In the genomic region with DNA sequence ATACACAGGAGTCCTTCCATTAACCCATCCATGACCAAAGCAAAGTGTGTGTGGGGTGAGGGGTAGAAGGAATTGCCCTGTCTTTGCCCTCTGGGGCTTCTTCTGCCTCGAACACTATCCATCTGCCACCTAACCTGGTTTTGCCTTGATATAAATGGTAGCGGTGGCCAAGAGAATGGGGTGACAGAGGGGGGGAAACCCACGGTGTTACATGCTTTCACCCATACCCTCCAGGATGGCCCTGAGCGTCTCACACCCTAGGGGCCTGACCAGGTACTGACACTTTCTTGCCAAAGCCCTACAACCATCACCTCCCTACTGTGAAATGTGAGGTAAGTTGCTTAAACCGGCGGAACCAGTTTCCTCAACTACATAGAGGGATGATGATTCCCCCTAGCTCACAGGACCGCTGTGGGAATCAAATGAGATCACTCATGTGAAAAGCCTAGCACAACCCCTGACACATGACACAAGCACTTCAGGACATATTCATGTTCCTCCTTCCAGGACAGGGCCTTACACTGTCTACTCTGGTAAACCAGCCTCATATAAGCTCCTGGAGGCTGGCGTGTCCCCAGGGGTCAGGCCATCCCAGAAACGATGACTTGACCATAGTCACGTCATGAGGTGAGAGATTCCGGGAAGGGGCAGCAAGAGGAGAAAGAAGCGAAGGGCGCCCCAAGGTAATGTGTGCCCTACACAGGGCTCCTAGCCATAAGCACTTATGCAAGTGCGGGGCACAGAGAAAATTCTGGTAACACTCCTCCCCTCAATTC, we compare ENCODE assay signal across 8 cellular contexts. TPM values are rescaled to one million over a fixed set of nuclear protein-coding genes. Genes with fewer than 3 reads are reported as not detected.
DNase-seq lines count a peak whose midpoint lies in the region; ATAC-seq, FAIRE-seq and TF ChIP-seq lines count a peak whose summit lies in the region.

No MANE protein-coding gene starts in this region.

- peak overlapping the region; percentile 59 for H3K4me3 ChIP-seq in fibroblast of pulmonary artery (replicated peaks; ENCODE audit: low read depth, low read length)

- TF ChIP-seq CTCF in fibroblast of pulmonary artery (IDR thresholded peaks at IDR 0.05; ENCODE audit: low read length, missing control alignments) (peak; percentile 25), neural crest cell (conservative IDR thresholded peaks at IDR 0.05) (peak; percentile 61)

- no peaks in the 10 kb centered on the region for H3K9me3 Mint-ChIP-seq in neural crest cell

- H3K4me3 Mint-ChIP-seq in neural crest cell, result peak overlapping the region; percentile 87

- FAIRE-seq in urothelium cell line (lab: Jason Lieb, UNC), result no peak

- peak overlapping the region; percentile 99 for H3K27ac Mint-ChIP-seq in neural crest cell (ENCODE audit: unreplicated experiment)

- H3K36me3 Mint-ChIP-seq in neural crest cell (ENCODE audit: low read depth), result no peaks in the 10 kb centered on the region

- peak; percentile 24 for ATAC-seq in HG03045 (IDR thresholded peaks at IDR 0.05; ENCODE audit: unreplicated experiment)

- H3K27me3 Mint-ChIP-seq in neural crest cell (ENCODE audit: low read depth), result no peaks in the 10 kb centered on the region

- H3K4me1 Mint-ChIP-seq in neural crest cell, result peaks cover 34% of the 10 kb centered on the region

- DNase-seq in activated gamma-delta T cell treated with Interleukin-2 at 50 U/mL for 16 hours (peak; percentile 57), activated gamma-delta T cell (lab: John Stamatoyannopoulos, UW) (no peak), NCI-H526 (lab: John Stamatoyannopoulos, UW) (peak; percentile 99), fibroblast of pulmonary artery (ENCODE audit: low read depth) (no peak), neural crest cell (ENCODE audit: low read depth, low spot score) (peak; percentile 25), urothelium cell line (ENCODE audit: low spot score) (peak; percentile 39)
- DNase-seq in activated T-cell treated with anti-CD3 and anti-CD28 coated beads, Interleukin-2, amount 50 U/mL, for 1 hour, result peak; percentile 65

RNA-seq across cellular contexts. Expression of gene C2orf42, which starts 49.7 kb away (rescaled TPM):
- 19.5 and 20.7 TPM in 2 replicates for total RNA-seq in neural crest cell

RNA-seq across cellular contexts. Expression of gene PCBP1, which starts 53.9 kb away (rescaled TPM):
- 365 and 382 TPM in 2 replicates for total RNA-seq in neural crest cell

Comparison
In these comparisons a context has a peak if more than half of its experiments do, and no peak if none do; other contexts are left out.
1. DNase-seq: peak in activated gamma-delta T cell treated with Interleukin-2 at 50 U/mL for 16 hours (single experiment), NCI-H526 (2 of 2), activated T-cell treated with anti-CD3 and anti-CD28 coated beads, Interleukin-2, amount 50 U/mL, for 1 hour (single experiment), neural crest cell (single experiment) and urothelium cell line (single experiment); none in activated gamma-delta T cell (single experiment) and fibroblast of pulmonary artery (single experiment).